14 cellular contexts compared by ENCODE assay signal in the genomic region with DNA sequence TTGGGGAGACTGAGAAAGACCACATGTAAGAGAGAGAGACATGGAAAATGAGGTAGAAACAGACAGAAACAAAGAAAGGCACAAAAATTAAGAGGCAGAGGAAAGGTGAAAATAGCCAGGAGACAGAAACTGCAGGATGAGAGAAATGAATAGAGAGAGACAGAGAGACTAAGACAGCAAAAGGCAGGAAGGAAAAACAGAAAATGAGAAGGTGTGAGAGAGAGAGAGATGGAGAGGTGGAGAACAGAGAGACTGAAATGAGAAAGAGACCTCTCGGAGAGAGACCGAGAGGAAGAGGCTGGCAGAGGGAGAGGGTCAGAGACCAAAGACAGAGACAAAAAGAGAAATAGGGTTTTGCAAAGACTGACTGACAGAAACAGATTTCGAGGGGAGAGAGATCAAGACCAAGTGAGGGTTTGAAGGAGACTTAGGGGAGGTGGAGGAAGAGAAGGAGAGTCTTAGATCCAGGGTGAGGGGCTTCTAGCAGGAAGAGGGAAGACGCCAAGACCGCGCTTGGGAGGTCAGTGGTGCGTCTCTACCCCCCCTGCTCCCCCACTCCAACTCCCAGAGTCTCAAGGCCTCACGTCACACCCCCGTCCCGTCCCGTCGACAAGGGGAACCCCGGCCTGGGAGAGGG. TPM values are rescaled to one million over a fixed set of nuclear protein-coding genes. Genes with fewer than 3 reads are reported as not detected.
DNase-seq lines count a peak whose midpoint lies in the region; ATAC-seq and TF ChIP-seq lines count a peak whose summit lies in the region.
"Had no signal": no experiment of that assay in that cellular context is flagged by ENCODE, and none has a peak within 500 bp of the region (broad histone marks: within the 10 kb centered on the region; RNA-seq: fewer than 3 reads in every experiment).

No MANE protein-coding gene starts in this region.

- H3K4me1 ChIP-seq in Panc1 (ENCODE audit: control insufficient read depth, insufficient read depth, low read length) (peaks cover 33% of the 10 kb centered on the region), esophagus muscularis mucosa (peaks cover 5 to 28% (median 16%) of the 10 kb centered on the region in 4 donors), smooth muscle cell (ENCODE audit: low read depth) (peaks cover 10% of the 10 kb centered on the region), psoas muscle (no peaks in the 10 kb centered on the region)

- in situ Hi-C loops in Panc1 (cut with HindIII; ENCODE audit: low pct_unique_long_range_greater_than_20kb, low sequenced_read_pairs) = no loop called here

- WGBS in esophagus muscularis mucosa = 63% methylated on average over 7 of the region's 13 CpGs
- WGBS in smooth muscle cell (ENCODE audit: low lambda C conversion rate) = 49% methylated on average over 13 of the region's 13 CpGs
- WGBS in psoas muscle, 3 donors = 49 to 58% (median 53%) methylated on average over 5 to 13 of the region's 13 CpGs

- peaks cover 4% of the 10 kb centered on the region for H3K4me1 Mint-ChIP-seq in activated CD4-positive, alpha-beta T cell treated with anti-CD3 and anti-CD28 coated beads, Interleukin-2, amount 10 ng/mL, durations not matched to agents 24 days and 14 days

- BruUV-seq in Panc1 (replicated peaks; lab: Mats Ljungman, UMichigan) = no TSS peak

- peak overlapping the region; percentile 85 for H3K4me2 ChIP-seq in smooth muscle cell

- ATAC-seq in Panc1 (no peak), HG03159 (IDR thresholded peaks at IDR 0.05; ENCODE audit: unreplicated experiment) (no peak), psoas muscle (no peak)

- no peak for TF ChIP-seq EP300 in esophagus muscularis mucosa (IDR thresholded peaks at IDR 0.05)

- H2AFZ ChIP-seq in smooth muscle cell (ENCODE audit: low read depth) = no peak overlapping the region

- no peaks in the 10 kb centered on the region for H3F3A ChIP-seq in smooth muscle cell (ENCODE audit: low read depth)

- H4K20me1 ChIP-seq in smooth muscle cell (ENCODE audit: low read depth) = no peaks in the 10 kb centered on the region

- CTCF ChIA-PET in Panc1 (lab: Charles Lee) = interaction anchor here (0.6 to 1.6 kb wide), 3 partner anchors 8 to 116 kb away, joined by 3 to 5 read pairs (median 4); no protein-coding TSS in a partner anchor

- no peaks in the 10 kb centered on the region for H3K9me3 Mint-ChIP-seq in activated CD4-positive, alpha-beta T cell treated with anti-CD3 and anti-CD28 coated beads, Interleukin-2, amount 10 ng/mL, durations not matched to agents 24 days and 14 days

- peak overlapping the region; percentile 7 for H3K4me3 Mint-ChIP-seq in activated CD4-positive, alpha-beta T cell treated with anti-CD3 and anti-CD28 coated beads, Interleukin-2, amount 10 ng/mL, durations not matched to agents 24 days and 14 days
- H3K4me3 Mint-ChIP-seq: activated CD4-positive, alpha-beta T cell treated with anti-CD3 and anti-CD28 coated beads for 36 hours had no signal

- TF ChIP-seq CTCF in Panc1 (IDR thresholded peaks at IDR 0.05) (no peak), esophagus muscularis mucosa (IDR thresholded peaks at IDR 0.05) (no peak), smooth muscle cell (IDR thresholded peaks at IDR 0.05; ENCODE audit: borderline replicate concordance, insufficient read depth, poor library complexity, severe bottlenecking) (no peak), psoas muscle (IDR thresholded peaks at IDR 0.05) (no peak)

- no peak overlapping the region for H3K27ac Mint-ChIP-seq in activated CD4-positive, alpha-beta T cell treated with anti-CD3 and anti-CD28 coated beads, Interleukin-2, amount 10 ng/mL, durations not matched to agents 24 days and 14 days
- H3K27ac Mint-ChIP-seq: activated CD4-positive, alpha-beta T cell treated with anti-CD3 and anti-CD28 coated beads for 36 hours had no signal

- no peaks in the 10 kb centered on the region for H3K9me3 ChIP-seq in Panc1 (ENCODE audit: control insufficient read depth, insufficient read depth, low read depth, low read length)
- no peaks in the 10 kb centered on the region for H3K9me3 ChIP-seq in esophagus muscularis mucosa
- no peaks in the 10 kb centered on the region for H3K9me3 ChIP-seq in smooth muscle cell (replicated peaks; ENCODE audit: low read depth)
- no peaks in the 10 kb centered on the region for H3K9me3 ChIP-seq in psoas muscle
- H3K9me3 ChIP-seq: left lung, tibial nerve had no signal

- no peak overlapping the region for H3K9ac ChIP-seq in smooth muscle cell (ENCODE audit: low read depth)

- DNase-seq in activated CD4-positive, alpha-beta T cell treated with anti-CD3 and anti-CD28 coated beads, Interleukin-2, amount 10 ng/mL, durations not matched to agents 24 days and 14 days = no peak
- DNase-seq in activated CD4-positive, alpha-beta T cell treated with anti-CD3 and anti-CD28 coated beads, Interleukin-2, amount 50 U/mL, for 1 hour = no peak
- no peak for DNase-seq in Panc1 (ENCODE audit: low read depth, low spot score)
- DNase-seq in esophagus muscularis mucosa (ENCODE audit: extremely low spot score) = no peak
- DNase-seq in smooth muscle cell (lab: John Stamatoyannopoulos, UW; ENCODE audit: unreplicated experiment) = no peak
- DNase-seq in foreskin melanocyte = no peak
- no peak for DNase-seq in psoas muscle
- DNase-seq: activated CD4-positive, alpha-beta T cell treated with anti-CD3 and anti-CD28 coated beads for 36 hours; dorsolateral prefrontal cortex; NCI-H1092; NCI-H524 treated with DMSO at 0.1 percent for 48 hours had no signal

- H3K79me2 ChIP-seq in smooth muscle cell (ENCODE audit: low read depth) = no peaks in the 10 kb centered on the region

- H3K4me3 ChIP-seq in Panc1 (ENCODE audit: low read depth in 2 of 2, low read length in 2 of 2) = no peak overlapping the region
- peak overlapping the region; percentile 48 to 58 (median 49) for H3K4me3 ChIP-seq in esophagus muscularis mucosa
- no peak overlapping the region for H3K4me3 ChIP-seq in smooth muscle cell
- H3K4me3 ChIP-seq in psoas muscle = no peak overlapping the region

- H3K36me3 Mint-ChIP-seq in activated CD4-positive, alpha-beta T cell treated with anti-CD3 and anti-CD28 coated beads, Interleukin-2, amount 10 ng/mL, durations not matched to agents 24 days and 14 days (ENCODE audit: low read depth) = no peaks in the 10 kb centered on the region

- H3K36me3 ChIP-seq in Panc1 (ENCODE audit: control insufficient read depth, insufficient read depth, low read length) (no peaks in the 10 kb centered on the region), esophagus muscularis mucosa (no peaks in the 10 kb centered on the region), smooth muscle cell (ENCODE audit: low read depth) (no peaks in the 10 kb centered on the region), psoas muscle (ENCODE audit: insufficient read depth in 1 of 2, low read depth in 1 of 2) (no peaks in the 10 kb centered on the region)
- H3K36me3 ChIP-seq: left lung, tibial nerve had no signal

- intact Hi-C loops in activated CD4-positive, alpha-beta T cell treated with anti-CD3 and anti-CD28 coated beads, Interleukin-2, amount 10 ng/mL, durations not matched to agents 24 days and 14 days (cut with micrococcal nuclease) = no loop called here
- intact Hi-C loops in Panc1 (cut with micrococcal nuclease; ENCODE audit: unreplicated experiment) (no loop called here), esophagus muscularis mucosa (cut with DNase I) (loop anchor here (10.0 kb wide), 2 partner anchors 186 to 224 kb away; no protein-coding TSS in a partner anchor), psoas muscle (cut with DNase I) (loop anchor here in 1 of 2 donors (10.0 kb wide), 1 partner anchor 204 kb away; a partner anchor contains a TSS)

- H3K27me3 ChIP-seq in Panc1 (ENCODE audit: control insufficient read depth, insufficient read depth, low read length) (no peaks in the 10 kb centered on the region), esophagus muscularis mucosa (peaks cover 0 to 74% (median 26%) of the 10 kb centered on the region in 4 donors), smooth muscle cell (ENCODE audit: low read depth) (peaks cover 95% of the 10 kb centered on the region), psoas muscle (ENCODE audit: insufficient read depth in 3 of 3, low read length in 2 of 3) (peaks cover 0 to 56% (median 33%) of the 10 kb centered on the region in 3 donors)

- H3K27ac ChIP-seq in Panc1 (ENCODE audit: low read length) = peak overlapping the region; percentile 80
- H3K27ac ChIP-seq in esophagus muscularis mucosa (replicated peaks in 1 of 4) = no peak overlapping the region
- H3K27ac ChIP-seq in smooth muscle cell (ENCODE audit: low read depth) = no peak overlapping the region
- no peak overlapping the region for H3K27ac ChIP-seq in psoas muscle
- H3K27ac ChIP-seq: dorsolateral prefrontal cortex had no signal

- POLR2A ChIA-PET in Panc1 (lab: Charles Lee) = interaction anchor here (0.6 kb wide), 1 partner anchor 63 kb away, joined by 4 read pairs; no protein-coding TSS in a partner anchor

- TF ChIP-seq POLR2A in esophagus muscularis mucosa (IDR thresholded peaks at IDR 0.05; ENCODE audit: low read depth) = no peak

- peaks cover 75% of the 10 kb centered on the region for H3K27me3 Mint-ChIP-seq in activated CD4-positive, alpha-beta T cell treated with anti-CD3 and anti-CD28 coated beads, Interleukin-2, amount 10 ng/mL, durations not matched to agents 24 days and 14 days

RNA-seq across cellular contexts. Expression of a gene that starts 1.1 kb away (rescaled TPM):
- total RNA-seq in activated CD4-positive, alpha-beta T cell treated with anti-CD3 and anti-CD28 coated beads, Interleukin-2, amount 10 ng/mL, durations not matched to agents 24 days and 14 days = not detected in 2 replicates
- total RNA-seq in Panc1 (2021; ENCODE audit: unreplicated experiment) = 0.72 TPM
- polyA plus RNA-seq in Panc1 (2012; ENCODE audit: insufficient read length) = 0.16 TPM
- under 1 TPM in 1 of 4 donors, not detected in 3; 0.83 TPM for total RNA-seq in esophagus muscularis mucosa
- not detected in 2 replicates for total RNA-seq in smooth muscle cell
- 1.5 TPM in 1 of 2 replicates, not detected in the other for polyA plus RNA-seq in smooth muscle cell
- total RNA-seq in psoas muscle = not detected
- under 1 TPM in 1 of 3 donors, not detected in 2; 0.05 TPM for polyA plus RNA-seq in psoas muscle
- total RNA-seq: activated CD4-positive, alpha-beta T cell treated with anti-CD3 and anti-CD28 coated beads for 36 hours had no signal

RNA-seq across cellular contexts. Expression of a gene that starts 10.1 kb away (rescaled TPM):
- not detected in 2 replicates for total RNA-seq in activated CD4-positive, alpha-beta T cell treated with anti-CD3 and anti-CD28 coated beads, Interleukin-2, amount 10 ng/mL, durations not matched to agents 24 days and 14 days
- total RNA-seq in Panc1 (2021; ENCODE audit: unreplicated experiment) (0.36 TPM), esophagus muscularis mucosa (not detected), smooth muscle cell (0.13 and 0.22 TPM in 2 replicates), psoas muscle (not detected)
- not detected for polyA plus RNA-seq in Panc1 (2012; ENCODE audit: insufficient read length)
- polyA plus RNA-seq in smooth muscle cell (0.14 and 0.99 TPM in 2 replicates), psoas muscle (not detected)
- total RNA-seq: activated CD4-positive, alpha-beta T cell treated with anti-CD3 and anti-CD28 coated beads for 36 hours; dorsolateral prefrontal cortex; tibial nerve had no signal

RNA-seq across cellular contexts. Expression of a gene that starts 12.2 kb away (rescaled TPM):
- total RNA-seq in activated CD4-positive, alpha-beta T cell treated with anti-CD3 and anti-CD28 coated beads, Interleukin-2, amount 10 ng/mL, durations not matched to agents 24 days and 14 days = not detected in 2 replicates
- total RNA-seq in Panc1 (2021; ENCODE audit: unreplicated experiment) (0.31 TPM), esophagus muscularis mucosa (under 1 TPM in 1 of 4 donors, not detected in 3; 0.11 TPM), smooth muscle cell (not detected in 2 replicates), psoas muscle (not detected)
- polyA plus RNA-seq in Panc1 (2012; ENCODE audit: insufficient read length) = 0.17 TPM
- polyA plus RNA-seq in smooth muscle cell (not detected in 2 replicates), psoas muscle (under 1 TPM in 1 of 3 donors, not detected in 2; 0.04 TPM)
- total RNA-seq: activated CD4-positive, alpha-beta T cell treated with anti-CD3 and anti-CD28 coated beads for 36 hours had no signal

RNA-seq across cellular contexts. Expression of a gene that starts 56.9 kb away (rescaled TPM):
- total RNA-seq in activated CD4-positive, alpha-beta T cell treated with anti-CD3 and anti-CD28 coated beads, Interleukin-2, amount 10 ng/mL, durations not matched to agents 24 days and 14 days = 0.30 and 0.54 TPM in 2 replicates
- total RNA-seq in Panc1 (2021; ENCODE audit: unreplicated experiment) = 0.49 TPM
- polyA plus RNA-seq in Panc1 (2012; ENCODE audit: insufficient read length) = 0.07 TPM
- total RNA-seq in esophagus muscularis mucosa = 10 to 100 TPM in 1 of 4 donors, 1 to 10 TPM in 3; 4.1 to 10.3 (median 7.4) TPM
- total RNA-seq in smooth muscle cell = 0.04 and 0.67 TPM in 2 replicates
- 1.2 and 1.6 TPM in 2 replicates for polyA plus RNA-seq in smooth muscle cell
- total RNA-seq in psoas muscle = 1 to 10 TPM in 1 of 4 donors, under 1 TPM in 2, not detected in 1; 0.22 to 1.1 (median 0.58) TPM
- polyA plus RNA-seq in psoas muscle = under 1 TPM in 2 of 3 donors, not detected in 1; 0.57 to 0.70 TPM

Comparison
In these comparisons a context has a peak if more than half of its experiments do, and no peak if none do; other contexts are left out.
1. H3K4me3 ChIP-seq: peak in esophagus muscularis mucosa (4 of 4); none in Panc1 (0 of 2), smooth muscle cell (single experiment) and psoas muscle (single experiment).